In genomic region chr1:12121212-12122000, GRCh38 we compare ENCODE assay signal across 16 cellular contexts. TPM values are rescaled to one million over a fixed set of nuclear protein-coding genes. Genes with fewer than 3 reads are reported as not detected.
A peak's percentile ranks its signal among the peaks of the same experiment; 100 is the strongest.
DNase-seq lines count a peak whose midpoint lies in the region; ATAC-seq and TF ChIP-seq lines count a peak whose summit lies in the region.
"Had no signal": no experiment of that assay in that cellular context is flagged by ENCODE, and none has a peak within 500 bp of the region (broad histone marks: within the 10 kb centered on the region; RNA-seq: fewer than 3 reads in every experiment).

No MANE protein-coding gene starts in this region.

- H3K27me3 Mint-ChIP-seq in CD8-positive, alpha-beta T cell (ENCODE audit: low read depth) = no peaks in the 10 kb centered on the region
- peaks cover 27% of the 10 kb centered on the region for H3K27me3 Mint-ChIP-seq in HFFc6 (ENCODE audit: insufficient read depth)
- H3K27me3 Mint-ChIP-seq: IgD-negative memory B cell had no signal

- no peak overlapping the region for H2BK12ac ChIP-seq in trophoblast cell (ENCODE audit: low read length)

- no peaks in the 10 kb centered on the region for H3K36me3 ChIP-seq in CD8-positive, alpha-beta T cell (ENCODE audit: insufficient read depth, low read length)
- no peaks in the 10 kb centered on the region for H3K36me3 ChIP-seq in trophoblast cell (ENCODE audit: control insufficient read depth in 1 of 2, insufficient read depth in 2 of 2, low read length in 2 of 2)
- H3K36me3 ChIP-seq: right atrium auricular region had no signal

- H3K4me3 Mint-ChIP-seq in CD8-positive, alpha-beta T cell = no peak overlapping the region
- no peak overlapping the region for H3K4me3 Mint-ChIP-seq in HFFc6
- H3K4me3 Mint-ChIP-seq: activated T-cell treated with anti-CD3 and anti-CD28 coated beads, Interleukin-2, amount 50 U/mL, for 72 hours; IgD-negative memory B cell had no signal

- H3K27me3 ChIP-seq in CD8-positive, alpha-beta T cell (ENCODE audit: insufficient read depth, low read length) = no peaks in the 10 kb centered on the region
- no peaks in the 10 kb centered on the region for H3K27me3 ChIP-seq in trophoblast cell (ENCODE audit: insufficient read depth, low read length)
- H3K27me3 ChIP-seq: right atrium auricular region had no signal

- no peak overlapping the region for H3K14ac ChIP-seq in trophoblast cell (ENCODE audit: low read length)

- CTCF ChIA-PET in CD8-positive, alpha-beta T cell (lab: Charles Lee) = interaction anchor here (1.0 to 12.1 kb wide), 8 partner anchors 25 to 538 kb away, joined by 3 to 674 read pairs (median 4); no protein-coding TSS in a partner anchor

- no peaks in the 10 kb centered on the region for H3K36me3 Mint-ChIP-seq in CD8-positive, alpha-beta T cell
- no peaks in the 10 kb centered on the region for H3K36me3 Mint-ChIP-seq in HFFc6 (ENCODE audit: low read depth)
- H3K36me3 Mint-ChIP-seq: IgD-negative memory B cell had no signal

- DNase-seq in CD8-positive, alpha-beta T cell = peak in 2 of 7 experiments; percentile 30 to 32
- DNase-seq in HFFc6 (peak; percentile 44), choroid plexus epithelial cell (ENCODE audit: low read depth) (peak; percentile 76), trophoblast cell (peak; percentile 57 to 60), omental fat pad (ENCODE audit: low spot score) (no peak), SKM-1 treated with dmso at 0.1 percent for 144 hours (lab: John Stamatoyannopoulos, UW; ENCODE audit: unreplicated experiment) (no peak), DMS79 treated with DMSO at 0.1 percent for 48 hours (lab: John Stamatoyannopoulos, UW) (no peak)
- DNase-seq: activated T-cell treated with anti-CD3 and anti-CD28 coated beads, Interleukin-2, amount 50 U/mL, for 72 hours; cerebellar nuclear complex; foreskin keratinocyte; NCI-H1694 treated with DMSO at 0.1 percent for 48 hours; NCI-H82 had no signal

- H3K23ac ChIP-seq in trophoblast cell (ENCODE audit: low read length) = no peak overlapping the region

- no peak overlapping the region for H2BK5ac ChIP-seq in trophoblast cell (ENCODE audit: low read depth, low read length, poor library complexity)

- H4K91ac ChIP-seq in trophoblast cell (ENCODE audit: low read depth, low read length) = no peak overlapping the region

- no peak overlapping the region for H4K8ac ChIP-seq in trophoblast cell (ENCODE audit: low read depth, low read length)

- no peaks in the 10 kb centered on the region for H3K79me2 ChIP-seq in trophoblast cell (ENCODE audit: control insufficient read depth, insufficient read depth, low read length, poor library complexity)

- no peak overlapping the region for H3K27ac ChIP-seq in CD8-positive, alpha-beta T cell (ENCODE audit: low read depth, low read length)
- H3K27ac ChIP-seq in trophoblast cell (ENCODE audit: low read depth, low read length) = no peak overlapping the region
- H3K27ac ChIP-seq: foreskin keratinocyte, right atrium auricular region, SK-N-MC had no signal

- H4K12ac ChIP-seq in trophoblast cell (ENCODE audit: low read depth, low read length) = no peak overlapping the region

- no peak overlapping the region for H3K4ac ChIP-seq in trophoblast cell (ENCODE audit: low read depth, low read length)

- H2AK5ac ChIP-seq in trophoblast cell (ENCODE audit: low read length) = no peak overlapping the region

- peaks cover 27% of the 10 kb centered on the region for H3K4me1 ChIP-seq in CD8-positive, alpha-beta T cell (ENCODE audit: insufficient read depth, low read length)
- no peaks in the 10 kb centered on the region for H3K4me1 ChIP-seq in trophoblast cell (ENCODE audit: control insufficient read depth in 1 of 2, insufficient read depth in 2 of 2, low read length in 2 of 2)
- H3K4me1 ChIP-seq: foreskin keratinocyte had no signal

- TF ChIP-seq CTCF in CD8-positive, alpha-beta T cell (IDR thresholded peaks at IDR 0.05) = no peak
- TF ChIP-seq CTCF in HFFc6 (IDR thresholded peaks at IDR 0.05) = no peak
- no peak for TF ChIP-seq CTCF in choroid plexus epithelial cell (conservative IDR thresholded peaks at IDR 0.05; ENCODE audit: low read depth, low read length)
- TF ChIP-seq CTCF in omental fat pad (IDR thresholded peaks at IDR 0.05) = no peak

- WGBS in trophoblast cell (ENCODE audit: extremely low coverage, insufficient coverage, insufficient read length) = no CpG with 5 or more reads among the region's 12 CpGs

- H3K27ac Mint-ChIP-seq in CD8-positive, alpha-beta T cell = no peak overlapping the region
- H3K27ac Mint-ChIP-seq in HFFc6 = no peak overlapping the region
- H3K27ac Mint-ChIP-seq: activated T-cell treated with anti-CD3 and anti-CD28 coated beads, Interleukin-2, amount 50 U/mL, for 72 hours had no signal

- H3K4me2 ChIP-seq in trophoblast cell (ENCODE audit: low read length) = no peak overlapping the region

- intact Hi-C loops in CD8-positive, alpha-beta T cell (cut with DNase I, micrococcal nuclease) = loop anchor here in 1 of 2 experiments (10.0 kb wide), 1 partner anchor 287 kb away; no protein-coding TSS in a partner anchor

- H3K9me3 ChIP-seq in CD8-positive, alpha-beta T cell (ENCODE audit: low read length) = no peaks in the 10 kb centered on the region
- H3K9me3 ChIP-seq in trophoblast cell (ENCODE audit: insufficient read depth, low read depth, low read length) = no peaks in the 10 kb centered on the region
- H3K9me3 ChIP-seq: right atrium auricular region had no signal

- peaks cover 5% of the 10 kb centered on the region for H3K9me3 Mint-ChIP-seq in CD8-positive, alpha-beta T cell
- no peaks in the 10 kb centered on the region for H3K9me3 Mint-ChIP-seq in HFFc6
- H3K9me3 Mint-ChIP-seq: IgD-negative memory B cell had no signal

- H3K9ac ChIP-seq in trophoblast cell (ENCODE audit: low read length) = no peak overlapping the region

- H2BK120ac ChIP-seq in trophoblast cell (ENCODE audit: insufficient read depth, low read length, poor library complexity) = no peak overlapping the region

- no peak overlapping the region for H3K18ac ChIP-seq in trophoblast cell (ENCODE audit: low read length)

- ATAC-seq in CD8-positive, alpha-beta T cell = peak; percentile 41
- ATAC-seq in omental fat pad (ENCODE audit: low FRiP score) = no peak
- ATAC-seq: foreskin keratinocyte had no signal

- H3K79me1 ChIP-seq in trophoblast cell (ENCODE audit: low read length) = peaks cover 2% of the 10 kb centered on the region

- POLR2A ChIA-PET in CD8-positive, alpha-beta T cell (lab: Charles Lee) = no interaction called here

- H3K4me1 Mint-ChIP-seq in CD8-positive, alpha-beta T cell (ENCODE audit: low read depth) = peaks cover 29% of the 10 kb centered on the region
- peaks cover 11% of the 10 kb centered on the region for H3K4me1 Mint-ChIP-seq in HFFc6 (ENCODE audit: low read depth)

- no peak overlapping the region for H2AFZ ChIP-seq in trophoblast cell (ENCODE audit: insufficient read depth, low read length, poor library complexity)

- H3K4me3 ChIP-seq in CD8-positive, alpha-beta T cell (ENCODE audit: low read depth, low read length) = no peak overlapping the region
- no peak overlapping the region for H3K4me3 ChIP-seq in choroid plexus epithelial cell (ENCODE audit: low read depth, low read length)
- no peak overlapping the region for H3K4me3 ChIP-seq in trophoblast cell (ENCODE audit: low read depth, low read length)
- H3K4me3 ChIP-seq: right atrium auricular region, SK-N-MC had no signal

RNA-seq across cellular contexts. Expression of gene TNFRSF1B, which starts 45.4 kb away (rescaled TPM):
- 100 to 1,000 TPM in 1 of 2 experiments, 10 to 100 TPM in 1; 82.6 to 100 TPM for total RNA-seq in CD8-positive, alpha-beta T cell
- under 1 TPM; 0.14 to 0.66 (median 0.33) TPM for total RNA-seq in HFFc6 (2021; fragmentation: NEBNext Ultra II Directional; extraction: Animal tissue kit (Norgen Biotek cat#: 25700))
- polyA plus RNA-seq in trophoblast cell (2013) = 239 and 247 TPM in 2 replicates
- total RNA-seq in omental fat pad = 100 to 1,000 TPM in 2 of 4 donors, 10 to 100 TPM in 2; 34.0 to 122 (median 84.5) TPM

RNA-seq across cellular contexts. Expression of gene TNFRSF8, which starts 58.3 kb away (rescaled TPM):
- total RNA-seq in CD8-positive, alpha-beta T cell = not detected
- under 1 TPM in 1 of 6 experiments, not detected in 5; 0.07 TPM for total RNA-seq in HFFc6 (2021; fragmentation: NEBNext Ultra II Directional; extraction: Animal tissue kit (Norgen Biotek cat#: 25700))
- 0.16 and 0.19 TPM in 2 replicates for polyA plus RNA-seq in trophoblast cell (2013)
- total RNA-seq in omental fat pad = 10 to 100 TPM in 1 of 4 donors, 1 to 10 TPM in 3; 2.9 to 31.9 (median 5.1) TPM
- total RNA-seq: temporal lobe had no signal

Comparison
In these comparisons a context has a peak if more than half of its experiments do, and no peak if none do; other contexts are left out.
1. DNase-seq: peak in HFFc6 (single experiment), choroid plexus epithelial cell (single experiment) and trophoblast cell (2 of 2); none in omental fat pad (single experiment), SKM-1 treated with dmso at 0.1 percent for 144 hours (single experiment) and DMS79 treated with DMSO at 0.1 percent for 48 hours (single experiment).
2. RNA of gene TNFRSF1B, which starts 45.4 kb away (total RNA-seq): 34.0 to 122 TPM in omental fat pad and 82.6 to 100 TPM in CD8-positive, alpha-beta T cell; 0.14 to 0.66 TPM in HFFc6; every median in the first group is over 10 times any median in the second.